In genomic region chr18:31679133-31679731, GRCh38 we compare ENCODE assay signal across 9 cellular contexts. TPM values are rescaled to one million over a fixed set of nuclear protein-coding genes. Genes with fewer than 3 reads are reported as not detected.
DNase-seq lines count a peak whose midpoint lies in the region; ATAC-seq and TF ChIP-seq lines count a peak whose summit lies in the region.
"Had no signal": no experiment of that assay in that cellular context is flagged by ENCODE, and none has a peak within 500 bp of the region (broad histone marks: within the 10 kb centered on the region; RNA-seq: fewer than 3 reads in every experiment).

No MANE protein-coding gene starts in this region.

- no peaks in the 10 kb centered on the region for H3K36me3 ChIP-seq in colonic mucosa
- H3K36me3 ChIP-seq: heart left ventricle had no signal

- no peaks in the 10 kb centered on the region for H3K27me3 ChIP-seq in colonic mucosa
- H3K27me3 ChIP-seq: heart left ventricle had no signal

- CTCF ChIA-PET in T-cell (lab: Charles Lee) = interaction anchor here in 1 of 2 donors (1.2 kb wide), 1 partner anchor 127 kb away, joined by 4 read pairs; no protein-coding TSS in a partner anchor

- H3K27ac Mint-ChIP-seq in T-cell = no peak overlapping the region

- no peak overlapping the region for H3K4me3 ChIP-seq in colonic mucosa
- H3K4me3 ChIP-seq: heart left ventricle had no signal

- no peaks in the 10 kb centered on the region for H3K9me3 ChIP-seq in colonic mucosa
- H3K9me3 ChIP-seq: heart left ventricle had no signal

- intact Hi-C loops in colonic mucosa (cut with DNase I) = no loop called here

- POLR2A ChIA-PET in T-cell (lab: Charles Lee) = no interaction called here

- no peaks in the 10 kb centered on the region for H3K36me3 Mint-ChIP-seq in T-cell

- H3K9ac ChIP-seq in colonic mucosa (ENCODE audit: low read depth in 2 of 2, low read length in 2 of 2) = no peak overlapping the region

- peak; percentile 85 for DNase-seq in A172 (ENCODE audit: low spot score)
- DNase-seq in MV-4-11 (lab: John Stamatoyannopoulos, UW) = peak; percentile 20
- peak; percentile 36 for DNase-seq in colonic mucosa
- peak; percentile 77 for DNase-seq in kidney tubule cell (ENCODE audit: low spot score)
- DNase-seq in GM13976 (ENCODE audit: low spot score) = no peak
- no peak for DNase-seq in T-cell
- no peak for DNase-seq in NCI-H345 treated with DMSO at 0.1 percent for 48 hours (lab: John Stamatoyannopoulos, UW; ENCODE audit: unreplicated experiment)
- DNase-seq in RPMI8226 = no peak
- DNase-seq: heart left ventricle had no signal

- ATAC-seq in T-cell (replicated peaks in 1 of 4) = no peak

- in situ Hi-C loops in GM13976 (cut with MboI; ENCODE audit: low sequenced_read_pairs, unreplicated experiment) = no loop called here

- peak overlapping the region; percentile 62 for H3K27ac ChIP-seq in colonic mucosa

- H3K4me1 ChIP-seq in colonic mucosa = peaks cover 3% of the 10 kb centered on the region

- no peak overlapping the region for H3K4me3 Mint-ChIP-seq in T-cell

- peaks cover 6% of the 10 kb centered on the region in 3 donors for H3K4me1 Mint-ChIP-seq in T-cell

- H3K9me3 Mint-ChIP-seq in T-cell = no peaks in the 10 kb centered on the region

- TF ChIP-seq CTCF in colonic mucosa (IDR thresholded peaks at IDR 0.05) (no peak), GM13976 (IDR thresholded peaks at IDR 0.05; ENCODE audit: borderline replicate concordance, control extremely low read depth, extremely low read depth, insufficient read depth, missing control alignments) (no peak)

- peaks cover 14 to 37% of the 10 kb centered on the region in 2 donors for H3K27me3 Mint-ChIP-seq in T-cell

RNA-seq across cellular contexts. Expression of gene B4GALT6, which starts 5.1 kb away (rescaled TPM):
- 15.1 and 17.5 TPM in 2 replicates for total RNA-seq in A172 (2014; rRNA removed; shearing (Covaris generic))
- total RNA-seq in colonic mucosa (1 to 10 TPM; 5.7 to 7.5 TPM), T-cell (1 to 10 TPM in 3 of 5 donors, under 1 TPM in 2; 0.25 to 1.5 (median 1.2) TPM)

Comparison
In these comparisons a context has a peak if more than half of its experiments do, and no peak if none do; other contexts are left out.
1. DNase-seq: peak in A172 (single experiment), MV-4-11 (single experiment), colonic mucosa (single experiment) and kidney tubule cell (single experiment); none in GM13976 (single experiment), T-cell (0 of 34), NCI-H345 treated with DMSO at 0.1 percent for 48 hours (single experiment) and RPMI8226 (single experiment).